ENCODE assay signal across 1 cellular context in genomic region chr6:51792273-51793030, GRCh38.
TF ChIP-seq lines count a peak whose summit lies in the region.

No MANE protein-coding gene starts in this region.

TF ChIP-seq in H1, 55 proteins besides CTCF, POLR2A, EP300 and RAD21 (continued from another document):
- TF ChIP-seq ATF3 (IDR thresholded peaks at IDR 0.05; ENCODE audit: insufficient read depth, low read depth, low read length) (no peak), ATF2 (IDR thresholded peaks at IDR 0.05; ENCODE audit: low read length) (no peak)
